ENCODE assay signal across 16 cellular contexts in the genomic region with DNA sequence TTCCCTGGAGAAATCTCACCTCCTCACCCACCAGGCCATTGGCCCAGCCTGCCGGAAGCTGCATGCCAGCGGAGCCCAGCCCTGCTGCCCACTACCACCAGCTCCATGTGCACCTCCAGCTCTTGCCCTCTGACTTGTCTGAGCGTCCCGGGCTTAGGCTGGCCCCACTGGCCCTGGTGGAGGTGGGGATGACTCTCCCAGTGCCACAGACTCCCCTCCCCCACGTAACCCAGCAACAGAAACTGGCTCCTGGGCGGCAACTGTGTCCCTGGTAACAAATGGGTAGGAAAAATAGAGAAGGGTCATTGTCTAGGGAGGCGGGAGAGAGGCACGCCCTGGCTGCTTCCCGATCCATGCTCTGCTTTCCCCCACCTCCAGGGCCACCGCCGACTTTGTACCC. TPM values are rescaled to one million over a fixed set of nuclear protein-coding genes. Genes with fewer than 3 reads are reported as not detected.
A peak's percentile ranks its signal among the peaks of the same experiment; 100 is the strongest.
DNase-seq lines count a peak whose midpoint lies in the region; ATAC-seq, FAIRE-seq and TF ChIP-seq lines count a peak whose summit lies in the region.
"Had no signal": no experiment of that assay in that cellular context is flagged by ENCODE, and none has a peak within 500 bp of the region (broad histone marks: within the 10 kb centered on the region; RNA-seq: fewer than 3 reads in every experiment).

No MANE protein-coding gene starts in this region.

- peak overlapping the region; percentile 93 to 99 (median 97) for H3K27ac Mint-ChIP-seq in brain
- H3K27ac Mint-ChIP-seq in stimulated activated naive B cell treated with anti-CD40 and anti-IgM and Interleukin-4, amounts not matched to agents 10 μg/mL and 1 μg/mL and 100 μg/mL, for 72 hours, result peak overlapping the region; percentile 51

- H3K27me3 ChIP-seq in lower lobe of right lung (ENCODE audit: low read depth), result no peaks in the 10 kb centered on the region

- no peak for ATAC-seq in lower lobe of right lung
- ATAC-seq in stimulated activated naive B cell treated with anti-CD40 and anti-IgM and Interleukin-4, amounts not matched to agents 10 μg/mL and 1 μg/mL and 100 μg/mL, for 72 hours (replicated peaks), result no peak
- ATAC-seq: T-cell had no signal

- DNase-seq in NCI-H1417 (lab: John Stamatoyannopoulos, UW) (peak in 2 of 3 experiments; percentile 53 to 72), NCI-H1417 treated with DMSO at 0.1 percent for 48 hours (lab: John Stamatoyannopoulos, UW) (no peak), lower lobe of right lung (no peak), urothelium cell line (ENCODE audit: low spot score) (no peak), RPMI8226 (no peak)
- DNase-seq in stimulated activated naive B cell treated with anti-CD40 and anti-IgM and Interleukin-4, amounts not matched to agents 10 μg/mL and 1 μg/mL and 100 μg/mL, for 72 hours, result no peak
- no peak for DNase-seq in activated CD8-positive, alpha-beta memory T cell treated with anti-CD3 and anti-CD28 coated beads, Interleukin-2, amount 50 U/mL, for 48 hours
- DNase-seq: activated CD4-positive, CD25-positive, alpha-beta regulatory T cell treated with anti-CD3 and anti-CD28 coated beads, Interleukin-2, amount 50 U/mL, for 72 hours; CD4-positive, CD25-positive, alpha-beta regulatory T cell; NCI-H1092; NCI-H446 treated with DMSO at 0.1 percent for 48 hours; PC-9; stimulated activated CD4-positive, alpha-beta T cell treated with anti-CD3 and anti-CD28 coated beads, Interleukin-4, amount 100 ng/mL, for 24 hours; T-cell had no signal

- H3K36me3 Mint-ChIP-seq in brain, result peaks cover 28% of the 10 kb centered on the region
- H3K36me3 Mint-ChIP-seq in stimulated activated naive B cell treated with anti-CD40 and anti-IgM and Interleukin-4, amounts not matched to agents 10 μg/mL and 1 μg/mL and 100 μg/mL, for 72 hours, result peaks cover 34 to 47% of the 10 kb centered on the region in 2 donors

- H3K4me3 Mint-ChIP-seq in brain, result no peak overlapping the region
- no peak overlapping the region for H3K4me3 Mint-ChIP-seq in stimulated activated naive B cell treated with anti-CD40 and anti-IgM and Interleukin-4, amounts not matched to agents 10 μg/mL and 1 μg/mL and 100 μg/mL, for 72 hours
- H3K4me3 Mint-ChIP-seq: T-cell had no signal

- peaks cover 64% of the 10 kb centered on the region for H3K36me3 ChIP-seq in lower lobe of right lung

- peaks cover 54% of the 10 kb centered on the region for H3K4me1 Mint-ChIP-seq in brain
- H3K4me1 Mint-ChIP-seq in stimulated activated naive B cell treated with anti-CD40 and anti-IgM and Interleukin-4, amounts not matched to agents 10 μg/mL and 1 μg/mL and 100 μg/mL, for 72 hours, result peaks cover 17 to 47% of the 10 kb centered on the region in 2 donors

- peaks cover 2% of the 10 kb centered on the region for H3K27me3 Mint-ChIP-seq in brain
- H3K27me3 Mint-ChIP-seq in stimulated activated naive B cell treated with anti-CD40 and anti-IgM and Interleukin-4, amounts not matched to agents 10 μg/mL and 1 μg/mL and 100 μg/mL, for 72 hours, result no peaks in the 10 kb centered on the region
- H3K27me3 Mint-ChIP-seq: CD4-positive, CD25-positive, alpha-beta regulatory T cell; T-cell had no signal

- no peak for FAIRE-seq in urothelium cell line (lab: Jason Lieb, UNC)

- intact Hi-C loops in lower lobe of right lung (cut with DNase I), result no loop called here

- H3K4me3 ChIP-seq in lower lobe of right lung, result no peak overlapping the region
- H3K4me3 ChIP-seq: PC-9 had no signal

- peak overlapping the region; percentile 96 for H3K27ac ChIP-seq in lower lobe of right lung
- H3K27ac ChIP-seq: PC-9 had no signal

- TF ChIP-seq CTCF in brain (conservative IDR thresholded peaks at IDR 0.05) (no peak), lower lobe of right lung (IDR thresholded peaks at IDR 0.05) (no peak)

- H3K4me1 ChIP-seq in lower lobe of right lung, result peaks cover 70% of the 10 kb centered on the region

- no peaks in the 10 kb centered on the region for H3K9me3 Mint-ChIP-seq in brain
- H3K9me3 Mint-ChIP-seq in stimulated activated naive B cell treated with anti-CD40 and anti-IgM and Interleukin-4, amounts not matched to agents 10 μg/mL and 1 μg/mL and 100 μg/mL, for 72 hours, result no peaks in the 10 kb centered on the region
- H3K9me3 Mint-ChIP-seq: CD4-positive, CD25-positive, alpha-beta regulatory T cell; T-cell had no signal

- H3K9me3 ChIP-seq in lower lobe of right lung, result no peaks in the 10 kb centered on the region

RNA-seq across cellular contexts. Expression of gene SEMA3B, which starts 11.0 kb away (rescaled TPM):
- polyA plus RNA-seq in brain (ENCODE audit: insufficient read depth, low read depth, low replicate concordance), result 60.5 TPM
- total RNA-seq in lower lobe of right lung, result 77.6 TPM
- polyA plus RNA-seq: CD4-positive, CD25-positive, alpha-beta regulatory T cell had no signal

RNA-seq across cellular contexts. Expression of gene LSMEM2, which starts 20.9 kb away (rescaled TPM):
- 0.51 TPM for polyA plus RNA-seq in brain (ENCODE audit: insufficient read depth, low read depth, low replicate concordance)
- not detected for total RNA-seq in lower lobe of right lung
- total RNA-seq: CD4-positive, CD25-positive, alpha-beta regulatory T cell; renal cortical epithelial cell; T-cell had no signal

RNA-seq across cellular contexts. Expression of gene GNAI2, which starts 22.0 kb away (rescaled TPM):
- polyA plus RNA-seq in brain (ENCODE audit: insufficient read depth, low read depth, low replicate concordance), result 348 TPM
- total RNA-seq in lower lobe of right lung, result 372 TPM

RNA-seq across cellular contexts. Expression of gene IFRD2, which starts 34.2 kb away (rescaled TPM):
- 16.7 TPM for polyA plus RNA-seq in brain (ENCODE audit: insufficient read depth, low read depth, low replicate concordance)
- 66.9 TPM for total RNA-seq in lower lobe of right lung

RNA-seq across cellular contexts. Expression of gene HYAL3, which starts 41.2 kb away (rescaled TPM):
- polyA plus RNA-seq in brain (ENCODE audit: insufficient read depth, low read depth, low replicate concordance), result 4.2 TPM
- total RNA-seq in lower lobe of right lung, result 4.0 TPM

Comparison
In these comparisons a context has a peak if more than half of its experiments do, and no peak if none do; other contexts are left out.
1. DNase-seq: peak in NCI-H1417 (2 of 3); none in NCI-H1417 treated with DMSO at 0.1 percent for 48 hours (single experiment), lower lobe of right lung (single experiment), stimulated activated naive B cell treated with anti-CD40 and anti-IgM and Interleukin-4, amounts not matched to agents 10 μg/mL and 1 μg/mL and 100 μg/mL, for 72 hours (single experiment), urothelium cell line (single experiment), activated CD8-positive, alpha-beta memory T cell treated with anti-CD3 and anti-CD28 coated beads, Interleukin-2, amount 50 U/mL, for 48 hours (single experiment) and RPMI8226 (single experiment).